ENCODE assay signal across 2 cellular contexts in genomic region chr9:130997395-130997684, GRCh38. TPM values are rescaled to one million over a fixed set of nuclear protein-coding genes. Genes with fewer than 3 reads are reported as not detected.
"Had no signal": no experiment of that assay in that cellular context is flagged by ENCODE, and none has a peak within 500 bp of the region (broad histone marks: within the 10 kb centered on the region; RNA-seq: fewer than 3 reads in every experiment).

No MANE protein-coding gene starts in this region.

- DNase-seq: GDM1 had no signal

- H3K4me3 ChIP-seq: GM12878 had no signal

RNA-seq across cellular contexts. Expression of gene LAMC3, which starts 11.6 kb away (rescaled TPM):
- polyA plus RNA-seq: GM12878 had no signal
